Comparison of ENCODE assay signal across 24 cellular contexts in genomic region chr10:105969884-105970377, GRCh38.
"Had no signal": no experiment of that assay in that cellular context is flagged by ENCODE, and none has a peak within 500 bp of the region (broad histone marks: within the 10 kb centered on the region; RNA-seq: fewer than 3 reads in every experiment).

No MANE protein-coding gene starts in this region.

- H3K4me1 ChIP-seq: breast epithelium, foreskin keratinocyte, left ventricle myocardium inferior, suprapubic skin, transverse colon, uterus had no signal

- H3K27me3 Mint-ChIP-seq: activated naive CD8-positive, alpha-beta T cell treated with anti-CD3 and anti-CD28 coated beads for 36 hours; activated T-cell treated with anti-CD3 and anti-CD28 coated beads, Interleukin-2, amount 50 U/mL, for 24 hours; central memory CD8-positive, alpha-beta T cell; stimulated activated memory B cell treated with anti-CD40 and anti-IgM and Interleukin-4, amounts not matched to agents 10 μg/mL and 1 μg/mL and 100 μg/mL, for 72 hours had no signal

- H3K36me3 ChIP-seq: breast epithelium, left ventricle myocardium inferior, stomach, suprapubic skin, transverse colon, uterus had no signal

- H3K27ac Mint-ChIP-seq: activated naive CD8-positive, alpha-beta T cell treated with anti-CD3 and anti-CD28 coated beads for 36 hours; activated T-cell treated with anti-CD3 and anti-CD28 coated beads, Interleukin-2, amount 50 U/mL, for 24 hours; immature natural killer cell; memory B cell; stimulated activated memory B cell treated with anti-CD40 and anti-IgM and Interleukin-4, amounts not matched to agents 10 μg/mL and 1 μg/mL and 100 μg/mL, for 72 hours; WTC11 had no signal

- H3K4me3 Mint-ChIP-seq: activated naive CD8-positive, alpha-beta T cell treated with anti-CD3 and anti-CD28 coated beads for 36 hours; activated T-cell treated with anti-CD3 and anti-CD28 coated beads, Interleukin-2, amount 50 U/mL, for 24 hours; central memory CD8-positive, alpha-beta T cell; immature natural killer cell; memory B cell; stimulated activated memory B cell treated with anti-CD40 and anti-IgM and Interleukin-4, amounts not matched to agents 10 μg/mL and 1 μg/mL and 100 μg/mL, for 72 hours; WTC11 had no signal

- DNase-seq: activated CD4-positive, alpha-beta T cell treated with anti-CD3 and anti-CD28 coated beads, Interleukin-2, amount 50 U/mL, for 4 hours; activated CD8-positive, alpha-beta memory T cell treated with anti-CD3 and anti-CD28 coated beads for 24 hours; activated CD8-positive, alpha-beta memory T cell treated with anti-CD3 and anti-CD28 coated beads, Interleukin-2, amount 50 U/mL, for 4 hours; activated naive CD4-positive, alpha-beta T cell treated with Interleukin-2 at 50 U/mL for 16 hours; activated naive CD8-positive, alpha-beta T cell treated with anti-CD3 and anti-CD28 coated beads for 36 hours; activated T-cell treated with anti-CD3 and anti-CD28 coated beads, Interleukin-2, amount 50 U/mL, for 24 hours; effector memory CD4-positive, alpha-beta T cell; foreskin keratinocyte; immature natural killer cell; left ventricle myocardium inferior; occipital lobe; small intestine; stimulated activated CD4-positive, alpha-beta T cell treated with anti-CD3 and anti-CD28 coated beads, Interleukin-2, amount 100 ng/mL, for 24 hours; stomach; T-helper 9 cell; transverse colon; uterus had no signal

- H3K27ac ChIP-seq: breast epithelium, foreskin keratinocyte, left ventricle myocardium inferior, stomach, suprapubic skin, transverse colon, uterus had no signal

- H3K9me3 Mint-ChIP-seq: activated naive CD8-positive, alpha-beta T cell treated with anti-CD3 and anti-CD28 coated beads for 36 hours; WTC11 had no signal

- H3K27me3 ChIP-seq: breast epithelium, foreskin keratinocyte, stomach, suprapubic skin, transverse colon, uterus had no signal

- ATAC-seq: foreskin keratinocyte; sciatic nerve; stimulated activated memory B cell treated with anti-CD40 and anti-IgM and Interleukin-4, amounts not matched to agents 10 μg/mL and 1 μg/mL and 100 μg/mL, for 72 hours; WTC11 had no signal

- H3K4me3 ChIP-seq: breast epithelium, left ventricle myocardium inferior, stomach, suprapubic skin, transverse colon, uterus had no signal

- H3K36me3 Mint-ChIP-seq: activated naive CD8-positive, alpha-beta T cell treated with anti-CD3 and anti-CD28 coated beads for 36 hours; immature natural killer cell; memory B cell; stimulated activated memory B cell treated with anti-CD40 and anti-IgM and Interleukin-4, amounts not matched to agents 10 μg/mL and 1 μg/mL and 100 μg/mL, for 72 hours; WTC11 had no signal

- H3K9me3 ChIP-seq: breast epithelium, left ventricle myocardium inferior, stomach, suprapubic skin, transverse colon, uterus had no signal

- H3K4me1 Mint-ChIP-seq: activated naive CD8-positive, alpha-beta T cell treated with anti-CD3 and anti-CD28 coated beads for 36 hours; central memory CD8-positive, alpha-beta T cell; immature natural killer cell; memory B cell; stimulated activated memory B cell treated with anti-CD40 and anti-IgM and Interleukin-4, amounts not matched to agents 10 μg/mL and 1 μg/mL and 100 μg/mL, for 72 hours had no signal
